12 cellular contexts compared by ENCODE assay signal in the genomic region with DNA sequence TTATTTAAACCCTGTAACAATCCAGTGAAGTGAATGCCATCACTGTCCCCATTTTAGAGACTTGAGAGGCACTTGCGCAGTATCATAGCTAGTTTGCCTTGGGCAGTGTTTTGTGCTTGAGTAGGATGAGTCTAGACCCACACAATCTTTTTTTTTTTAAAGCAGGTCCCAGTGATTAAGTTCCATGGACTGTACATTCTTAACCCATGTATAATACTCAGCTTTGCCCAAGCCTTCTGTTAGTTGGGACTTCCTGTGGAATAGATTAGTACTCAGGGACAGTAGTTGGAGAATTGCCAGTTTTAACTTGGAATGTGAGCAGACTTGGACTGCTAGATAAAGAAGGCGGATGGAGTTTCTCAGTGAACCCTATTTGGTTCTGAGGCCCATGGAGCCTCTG.
DNase-seq lines count a peak whose midpoint lies in the region; ATAC-seq and TF ChIP-seq lines count a peak whose summit lies in the region.
"Had no signal": no experiment of that assay in that cellular context is flagged by ENCODE, and none has a peak within 500 bp of the region (broad histone marks: within the 10 kb centered on the region; RNA-seq: fewer than 3 reads in every experiment).

No MANE protein-coding gene starts in this region.

- peaks cover 0 to 8% (median 0%) of the 10 kb centered on the region in 4 donors for H3K4me1 ChIP-seq in right lobe of liver

- DNase-seq in ACHN (peak; percentile 37), LoVo (ENCODE audit: low spot score) (peak; percentile 15), dermis microvascular lymphatic vessel endothelial cell (ENCODE audit: low read depth in 2 of 2) (peak; percentile 23 to 80), right lobe of liver (no peak), NCI-H2107 (lab: John Stamatoyannopoulos, UW) (no peak), NCI-H2196 (lab: John Stamatoyannopoulos, UW; ENCODE audit: unreplicated experiment) (no peak), cerebellum (ENCODE audit: low spot score) (no peak), NCI-H187 treated with DMSO at 0.1 percent for 48 hours (lab: John Stamatoyannopoulos, UW) (no peak)
- DNase-seq: CD4-positive, CD25-positive, alpha-beta regulatory T cell; naive thymus-derived CD4-positive, alpha-beta T cell; NCI-H446 treated with DMSO at 0.1 percent for 48 hours had no signal

- TF ChIP-seq CTCF in right lobe of liver (IDR thresholded peaks at IDR 0.05): no peak

- intact Hi-C loops in right lobe of liver (cut with DNase I): no loop called here

- no peaks in the 10 kb centered on the region for H3K9me3 ChIP-seq in right lobe of liver

- no peak for TF ChIP-seq POLR2A in right lobe of liver (IDR thresholded peaks at IDR 0.05)

- H3K27ac ChIP-seq in right lobe of liver: no peak overlapping the region

- H3K36me3 ChIP-seq in right lobe of liver: peaks cover 0 to 12% (median 6%) of the 10 kb centered on the region in 4 donors

- no peaks in the 10 kb centered on the region for H3K27me3 ChIP-seq in right lobe of liver

- no peak overlapping the region for H3K4me3 ChIP-seq in right lobe of liver

- in situ Hi-C loops in ACHN (cut with HindIII; ENCODE audit: low pct_ligation_motif_present, low pct_unique_long_range_greater_than_20kb, low sequenced_read_pairs): no loop called here

- ATAC-seq in right lobe of liver: peak; percentile 62 to 76 (median 67)
- ATAC-seq: HCT116; naive thymus-derived CD4-positive, alpha-beta T cell had no signal

- 51% methylated on average over 2 of the region's 2 CpGs for WGBS in right lobe of liver (ENCODE audit: insufficient coverage, low coverage, low lambda C conversion rate, missing lambda C conversion rate)

Comparison
In these comparisons a context has a peak if more than half of its experiments do, and no peak if none do; other contexts are left out.
1. DNase-seq: peak in ACHN (single experiment), LoVo (single experiment) and dermis microvascular lymphatic vessel endothelial cell (2 of 2); none in right lobe of liver (0 of 3), NCI-H2107 (single experiment), NCI-H2196 (single experiment), cerebellum (single experiment) and NCI-H187 treated with DMSO at 0.1 percent for 48 hours (single experiment).